Comparison of ENCODE assay signal across 9 cellular contexts in the genomic region with DNA sequence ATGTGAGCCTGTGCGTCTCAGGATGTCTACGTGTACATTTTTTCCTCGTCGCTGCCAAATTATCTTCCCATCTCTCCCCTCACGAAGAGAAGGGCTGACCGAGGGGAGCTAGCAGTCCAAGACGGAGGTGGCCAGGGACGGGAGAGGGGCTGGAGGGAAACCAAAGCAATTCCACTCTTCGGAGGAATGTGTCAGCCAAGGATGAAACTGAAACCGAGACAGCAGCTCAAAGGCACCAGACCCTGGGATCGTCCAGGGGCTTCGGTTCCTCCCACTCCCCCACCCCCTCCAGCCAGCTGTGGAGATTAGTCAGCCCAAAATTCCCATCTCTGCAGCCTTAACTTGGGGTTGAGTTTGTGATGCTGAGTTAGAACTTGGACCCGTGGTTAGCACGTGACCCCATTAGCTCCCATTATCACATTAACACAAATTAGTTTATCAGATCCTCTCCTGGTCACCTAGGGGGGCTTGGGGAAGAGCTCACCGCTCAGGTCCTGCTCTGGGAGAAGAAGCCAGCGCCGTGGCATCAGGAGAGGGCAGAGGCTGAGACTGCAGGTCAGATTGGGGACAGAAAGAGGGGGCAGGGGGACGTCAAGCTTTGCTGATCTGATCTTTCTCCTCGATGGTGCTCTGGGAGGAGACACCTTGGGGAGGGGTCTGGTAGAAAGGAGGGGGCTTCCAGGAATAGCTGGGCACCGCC. TPM values are rescaled to one million over a fixed set of nuclear protein-coding genes. Genes with fewer than 3 reads are reported as not detected.
A peak's percentile ranks its signal among the peaks of the same experiment; 100 is the strongest.
DNase-seq lines count a peak whose midpoint lies in the region; ATAC-seq, FAIRE-seq and TF ChIP-seq lines count a peak whose summit lies in the region.
"Had no signal": no experiment of that assay in that cellular context is flagged by ENCODE, and none has a peak within 500 bp of the region (broad histone marks: within the 10 kb centered on the region; RNA-seq: fewer than 3 reads in every experiment).

No MANE protein-coding gene starts in this region.

- H3K27me3 ChIP-seq in HepG2 (ENCODE audit: control insufficient read depth in 1 of 2, insufficient read depth in 2 of 2, low read length in 2 of 2), result no peaks in the 10 kb centered on the region
- H3K27me3 ChIP-seq in right lobe of liver, result no peaks in the 10 kb centered on the region
- H3K27me3 ChIP-seq in keratinocyte (ENCODE audit: control insufficient read depth, extremely low read depth, insufficient read depth, low read length), result no peaks in the 10 kb centered on the region
- no peaks in the 10 kb centered on the region for H3K27me3 ChIP-seq in uterus
- no peaks in the 10 kb centered on the region for H3K27me3 ChIP-seq in thyroid gland

- dilution Hi-C loops in keratinocyte (cut with MboI; ENCODE audit: extremely low pct_ligation_motif_present, low sequenced_read_pairs), result no loop called here

- H3K4me3 ChIP-seq in HepG2 (replicated peaks in 1 of 3; ENCODE audit: insufficient read depth in 1 of 3, low read depth in 2 of 3, low read length in 3 of 3) (peak overlapping the region; percentile 15 to 54 (median 39); a peak in 5 of 6 replicates), right lobe of liver (no peak overlapping the region), keratinocyte (ENCODE audit: control insufficient read depth in 2 of 3, extremely low read depth in 1 of 3, insufficient read depth in 2 of 3, low read depth in 1 of 3, low read length in 3 of 3) (no peak overlapping the region), uterus (peak overlapping the region in 1 of 2 donors; percentile 12), thyroid gland (replicated peaks in 1 of 3) (no peak overlapping the region)

- H4K20me1 ChIP-seq in HepG2 (ENCODE audit: insufficient read depth, low read length), result no peaks in the 10 kb centered on the region
- no peaks in the 10 kb centered on the region for H4K20me1 ChIP-seq in keratinocyte (ENCODE audit: control insufficient read depth, extremely low read depth, insufficient read depth, low read length)

- peak overlapping the region; percentile 60 for H3K27ac Mint-ChIP-seq in activated CD4-positive, alpha-beta memory T cell treated with anti-CD3 and anti-CD28 coated beads for 36 hours

- no TSS peak for BruUV-seq in HepG2 (replicated peaks; lab: Mats Ljungman, UMichigan)

- TF ChIP-seq POLR2A in HepG2 (IDR thresholded peaks at IDR 0.05; ENCODE audit: insufficient read depth in 1 of 2, low read depth in 2 of 2, low read length in 2 of 2) (no peak), right lobe of liver (IDR thresholded peaks at IDR 0.05) (no peak), uterus (IDR thresholded peaks at IDR 0.05) (no peak), thyroid gland (IDR thresholded peaks at IDR 0.05) (no peak)

- H3K4me3 Mint-ChIP-seq in activated CD4-positive, alpha-beta memory T cell treated with anti-CD3 and anti-CD28 coated beads for 36 hours, result no peak overlapping the region

- H3K36me3 ChIP-seq in HepG2 (replicated peaks in 1 of 2; ENCODE audit: control insufficient read depth in 1 of 2, insufficient read depth in 2 of 2, low read length in 2 of 2) (no peaks in the 10 kb centered on the region), right lobe of liver (no peaks in the 10 kb centered on the region), keratinocyte (ENCODE audit: control insufficient read depth in 2 of 2, extremely low read depth in 1 of 2, insufficient read depth in 2 of 2, low read length in 2 of 2) (no peaks in the 10 kb centered on the region), uterus (no peaks in the 10 kb centered on the region), thyroid gland (no peaks in the 10 kb centered on the region)

- no peak for ATAC-seq in HepG2
- ATAC-seq in right lobe of liver, result no peak

- H2AFZ ChIP-seq in HepG2 (ENCODE audit: low read length) (no peak overlapping the region), keratinocyte (ENCODE audit: control insufficient read depth, low read length) (no peak overlapping the region)

- no peaks in the 10 kb centered on the region for H3K27me3 Mint-ChIP-seq in activated CD4-positive, alpha-beta memory T cell treated with anti-CD3 and anti-CD28 coated beads for 36 hours

- 3% methylated on average over 8 of the region's 20 CpGs for WGBS in HepG2 (ENCODE audit: low lambda C conversion rate)
- 51% methylated on average over 11 of the region's 20 CpGs for WGBS in right lobe of liver (ENCODE audit: insufficient coverage, low coverage, low lambda C conversion rate, missing lambda C conversion rate)
- 50 to 64% methylated on average over 13 to 15 of the region's 20 CpGs for WGBS in thyroid gland, 2 donors

- no peaks in the 10 kb centered on the region for H3K79me2 ChIP-seq in HepG2 (ENCODE audit: insufficient read depth, low read length)
- no peaks in the 10 kb centered on the region for H3K79me2 ChIP-seq in keratinocyte (ENCODE audit: control insufficient read depth, insufficient read depth, low read length)

- intact Hi-C loops in HepG2 (cut with micrococcal nuclease; ENCODE audit: unreplicated experiment), result no loop called here
- intact Hi-C loops in right lobe of liver (cut with DNase I), result no loop called here
- intact Hi-C loops in activated CD4-positive, alpha-beta memory T cell treated with anti-CD3 and anti-CD28 coated beads for 36 hours (cut with micrococcal nuclease), result no loop called here
- intact Hi-C loops in uterus (cut with DNase I; ENCODE audit: low total_unique reads), result no loop called here
- intact Hi-C loops in thyroid gland (cut with DNase I), result no loop called here

- H3K4me2 ChIP-seq in HepG2 (ENCODE audit: low read depth, low read length), result peak overlapping the region; percentile 73
- H3K4me2 ChIP-seq in keratinocyte (ENCODE audit: control insufficient read depth, extremely low read depth, insufficient read depth, low read depth, low read length), result peak overlapping the region; percentile 48

- in situ Hi-C loops in HepG2 (cut with HindIII; ENCODE audit: extremely low pct_ligation_motif_present, low pct_unique_long_range_greater_than_20kb), result loop anchor here (5.0 kb wide), 1 partner anchor 37 kb away; no protein-coding TSS in a partner anchor

- no peak for TF ChIP-seq CTCF in HepG2 (CRISPR knock-in tag; IDR thresholded peaks at IDR 0.05)
- TF ChIP-seq CTCF in right lobe of liver (IDR thresholded peaks at IDR 0.05), result no peak
- no peak for TF ChIP-seq CTCF in keratinocyte (optimal IDR thresholded peaks at IDR 0.05 in 1 of 3, IDR thresholded peaks at IDR 0.05 in 1 of 3, conservative IDR thresholded peaks at IDR 0.05 in 1 of 3; ENCODE audit: extremely low read depth in 1 of 3, insufficient read depth in 2 of 3, low read length in 3 of 3)
- TF ChIP-seq CTCF in uterus (IDR thresholded peaks at IDR 0.05), result no peak
- TF ChIP-seq CTCF in thyroid gland (IDR thresholded peaks at IDR 0.05), result no peak

- TF ChIP-seq RAD21 in HepG2 (CRISPR knock-in tag; IDR thresholded peaks at IDR 0.05), result no peak

- no peak overlapping the region for H3K9ac ChIP-seq in HepG2 (ENCODE audit: insufficient read depth, low read depth, low read length)
- H3K9ac ChIP-seq in keratinocyte (ENCODE audit: control insufficient read depth, extremely low read depth, insufficient read depth, low read length), result peak overlapping the region; percentile 57

- TF ChIP-seq EP300 in HepG2 (IDR thresholded peaks at IDR 0.05; ENCODE audit: low read depth in 2 of 2, low read length in 2 of 2) (no peak), HepG2 (CRISPR knock-in tag; IDR thresholded peaks at IDR 0.05; ENCODE audit: borderline replicate concordance) (no peak)

- H3K9me1 ChIP-seq in keratinocyte (ENCODE audit: control insufficient read depth, extremely low read depth, insufficient read depth, low read length), result no peaks in the 10 kb centered on the region

- POLR2A ChIA-PET in HepG2 (lab: Yijun Ruan, JAX), result interaction anchor here (0.8 to 1.4 kb wide), 3 partner anchors 10 to 46 kb away, joined by 3 to 5 read pairs (median 3); a partner anchor contains a TSS
- POLR2A ChIA-PET in activated CD4-positive, alpha-beta memory T cell treated with anti-CD3 and anti-CD28 coated beads for 36 hours (lab: Charles Lee), result interaction anchor here (0.9 kb wide), 1 partner anchor 34 kb away, joined by 3 read pairs; no protein-coding TSS in a partner anchor

- H3K27ac ChIP-seq in HepG2 (ENCODE audit: extremely low read length, insufficient read depth, low read length) (no peak overlapping the region), right lobe of liver (no peak overlapping the region), keratinocyte (ENCODE audit: control insufficient read depth, insufficient read depth, low read length) (peak overlapping the region; percentile 60), uterus (peak overlapping the region; percentile 79 to 87), thyroid gland (no peak overlapping the region)

- DNase-seq in HepG2 (ENCODE audit: low spot score) (no peak), right lobe of liver (no peak), keratinocyte (ENCODE audit: low read depth, low spot score) (no peak), uterus (peak in 1 of 2 donors; percentile 38), thyroid gland (no peak), AML-193 (lab: John Stamatoyannopoulos, UW) (no peak), NAMALWA (ENCODE audit: low spot score) (no peak)
- no peak for DNase-seq in activated CD4-positive, alpha-beta memory T cell treated with anti-CD3 and anti-CD28 coated beads for 36 hours

- H3K4me1 Mint-ChIP-seq in activated CD4-positive, alpha-beta memory T cell treated with anti-CD3 and anti-CD28 coated beads for 36 hours (ENCODE audit: low read depth), result peaks cover 36% of the 10 kb centered on the region

- H3K9me3 ChIP-seq in HepG2 (ENCODE audit: low read length), result no peaks in the 10 kb centered on the region
- no peaks in the 10 kb centered on the region for H3K9me3 ChIP-seq in right lobe of liver
- no peaks in the 10 kb centered on the region for H3K9me3 ChIP-seq in keratinocyte (ENCODE audit: control insufficient read depth, low read depth, low read length)
- no peaks in the 10 kb centered on the region for H3K9me3 ChIP-seq in uterus
- H3K9me3 ChIP-seq in thyroid gland, result no peaks in the 10 kb centered on the region

- H3K9me3 Mint-ChIP-seq in activated CD4-positive, alpha-beta memory T cell treated with anti-CD3 and anti-CD28 coated beads for 36 hours, result no peaks in the 10 kb centered on the region

- peaks cover 32% of the 10 kb centered on the region for H3K4me1 ChIP-seq in HepG2 (ENCODE audit: insufficient read depth, low read length)
- H3K4me1 ChIP-seq in right lobe of liver, result no peaks in the 10 kb centered on the region
- H3K4me1 ChIP-seq in keratinocyte (ENCODE audit: control insufficient read depth, extremely low read depth, insufficient read depth, low read length), result peaks cover 43% of the 10 kb centered on the region
- H3K4me1 ChIP-seq in uterus, result no peaks in the 10 kb centered on the region
- H3K4me1 ChIP-seq in thyroid gland, result peaks cover 0 to 5% of the 10 kb centered on the region in 2 donors

- FAIRE-seq in HepG2 (lab: Jason Lieb, UNC) (no peak), keratinocyte (lab: Jason Lieb, UNC) (no peak)
- FAIRE-seq: RCC 7860 had no signal

- H3K36me3 Mint-ChIP-seq in activated CD4-positive, alpha-beta memory T cell treated with anti-CD3 and anti-CD28 coated beads for 36 hours, result peaks cover 2% of the 10 kb centered on the region

- CTCF ChIA-PET in HepG2 (lab: Yijun Ruan, JAX; ENCODE audit: low intra/inter-chr PET ratio, low total read pairs), result interaction anchor here (1.6 kb wide), 1 partner anchor 39 kb away, joined by 5 read pairs; no protein-coding TSS in a partner anchor
- CTCF ChIA-PET in activated CD4-positive, alpha-beta memory T cell treated with anti-CD3 and anti-CD28 coated beads for 36 hours (lab: Charles Lee), result interaction anchor here (0.7 to 8.0 kb wide), 9 partner anchors 10 to 73 kb away, joined by 3 to 125 read pairs (median 3); a partner anchor contains a TSS

RNA-seq across cellular contexts. Expression of a gene that starts 8.8 kb away (rescaled TPM):
- total RNA-seq in HepG2 (2016; rRNA removed; fragmentation: Illumina TruSeq; extraction: Trizol) (1.3 and 1.5 TPM in 2 replicates), right lobe of liver (1 to 10 TPM in 5 of 6 experiments, under 1 TPM in 1; 0.80 to 2.8 (median 1.6) TPM), uterus (10 to 100 TPM in 2 of 4 donors, 1 to 10 TPM in 2; 4.6 to 22.3 (median 11.8) TPM), thyroid gland (1 to 10 TPM; 2.6 to 6.3 (median 3.8) TPM)
- 0.35 and 1.0 TPM in 2 replicates for total RNA-seq in HepG2 (2016; cell fraction: cytosol; rRNA removed; fragmentation: Illumina TruSeq; extraction: Trizol; ENCODE audit: low read depth)
- 1.3 and 1.4 TPM in 2 replicates for total RNA-seq in HepG2 (2016; cell fraction: insoluble cytoplasmic fraction; rRNA removed; fragmentation: Illumina TruSeq; extraction: Trizol)
- 1.5 and 2.0 TPM in 2 replicates for total RNA-seq in HepG2 (2016; cell fraction: membrane; rRNA removed; fragmentation: Illumina TruSeq; extraction: Trizol)
- 1.0 and 1.5 TPM in 2 replicates for total RNA-seq in HepG2 (2016; cell fraction: nucleus; rRNA removed; fragmentation: Illumina TruSeq; extraction: Trizol)
- polyA plus RNA-seq in HepG2 (2011; rRNA removed) (2.6 and 3.2 TPM in 2 replicates), keratinocyte (13.7 to 25.6 TPM (median 17.6 TPM) in 3 replicates)
- polyA plus RNA-seq in HepG2 (2011; cell fraction: cytosol; rRNA removed), result 2.6 and 2.7 TPM in 2 replicates
- polyA plus RNA-seq in HepG2 (2011; cell fraction: nucleus; rRNA removed), result 2.5 and 2.8 TPM in 2 replicates
- 3.9 and 4.2 TPM in 2 replicates for polyA plus RNA-seq in HepG2 (2012)
- polyA plus RNA-seq in HepG2 (2016; cell fraction: cytosol; fragmentation: Illumina TruSeq; extraction: Trizol; ENCODE audit: low read depth), result 0.44 and 0.53 TPM in 2 replicates
- 1.6 and 1.9 TPM in 2 replicates for polyA plus RNA-seq in HepG2 (2016; cell fraction: insoluble cytoplasmic fraction; fragmentation: Illumina TruSeq; extraction: Trizol; ENCODE audit: low read depth)
- polyA plus RNA-seq in HepG2 (2016; cell fraction: membrane; fragmentation: Illumina TruSeq; extraction: Trizol; ENCODE audit: low read depth), result 1.7 and 2.0 TPM in 2 replicates
- polyA plus RNA-seq in HepG2 (2016; cell fraction: nucleus; fragmentation: Illumina TruSeq; extraction: Trizol; ENCODE audit: insufficient read depth, low read depth), result 1.9 and 2.0 TPM in 2 replicates
- 10.0 and 60.2 TPM in 2 replicates for polyA minus RNA-seq in HepG2 (2011; rRNA and poly(A)+ RNA removed; ENCODE audit: low replicate concordance)
- polyA minus RNA-seq in HepG2 (2011; cell fraction: cytosol; rRNA and poly(A)+ RNA removed), result 3.6 and 4.7 TPM in 2 replicates
- polyA minus RNA-seq in HepG2 (2011; cell fraction: nucleus; rRNA and poly(A)+ RNA removed), result 1.4 and 1.6 TPM in 2 replicates
- 10 to 100 TPM; 28.0 to 28.2 TPM for total RNA-seq in activated CD4-positive, alpha-beta memory T cell treated with anti-CD3 and anti-CD28 coated beads for 36 hours
- polyA plus RNA-seq in keratinocyte (2011; ENCODE audit: low read depth), result 7.0 TPM
- polyA plus RNA-seq in keratinocyte (2011; cell fraction: cytosol; rRNA removed), result 23.9 and 24.1 TPM in 2 replicates
- 22.7 and 22.9 TPM in 2 replicates for polyA plus RNA-seq in keratinocyte (2011; cell fraction: nucleus; rRNA removed)
- polyA plus RNA-seq in keratinocyte (2012; ENCODE audit: low replicate concordance), result 10.3 and 21.4 TPM in 2 replicates
- 25.5 to 69.4 TPM (median 32.9 TPM) in 3 replicates for polyA minus RNA-seq in keratinocyte
- 24.9 TPM for polyA minus RNA-seq in keratinocyte (2011; cell fraction: cytosol; rRNA and poly(A)+ RNA removed)
- polyA minus RNA-seq in keratinocyte (2011; cell fraction: nucleus; rRNA and poly(A)+ RNA removed), result 15.6 and 23.7 TPM in 2 replicates

RNA-seq across cellular contexts. Expression of a gene that starts 46.5 kb away (rescaled TPM):
- total RNA-seq in HepG2 (2016; rRNA removed; fragmentation: Illumina TruSeq; extraction: Trizol) (46.9 and 69.3 TPM in 2 replicates), right lobe of liver (10 to 100 TPM; 63.4 to 90.0 (median 76.7) TPM), uterus (10 to 100 TPM in 3 of 4 donors, 1 to 10 TPM in 1; 7.7 to 21.2 (median 19.1) TPM), thyroid gland (10 to 100 TPM; 13.3 to 21.1 (median 17.3) TPM)
- total RNA-seq in HepG2 (2016; cell fraction: cytosol; rRNA removed; fragmentation: Illumina TruSeq; extraction: Trizol; ENCODE audit: low read depth), result 12.3 and 17.1 TPM in 2 replicates
- total RNA-seq in HepG2 (2016; cell fraction: insoluble cytoplasmic fraction; rRNA removed; fragmentation: Illumina TruSeq; extraction: Trizol), result 48.7 and 65.5 TPM in 2 replicates
- 23.7 and 29.4 TPM in 2 replicates for total RNA-seq in HepG2 (2016; cell fraction: membrane; rRNA removed; fragmentation: Illumina TruSeq; extraction: Trizol)
- total RNA-seq in HepG2 (2016; cell fraction: nucleus; rRNA removed; fragmentation: Illumina TruSeq; extraction: Trizol), result 47.2 and 56.1 TPM in 2 replicates
- polyA plus RNA-seq in HepG2 (2011; rRNA removed) (35.0 and 42.8 TPM in 2 replicates), keratinocyte (36.1 to 52.5 TPM (median 47.8 TPM) in 3 replicates)
- 37.1 and 44.4 TPM in 2 replicates for polyA plus RNA-seq in HepG2 (2011; cell fraction: cytosol; rRNA removed)
- polyA plus RNA-seq in HepG2 (2011; cell fraction: nucleus; rRNA removed), result 11.8 and 14.9 TPM in 2 replicates
- polyA plus RNA-seq in HepG2 (2012), result 35.1 and 40.3 TPM in 2 replicates
- polyA plus RNA-seq in HepG2 (2016; cell fraction: cytosol; fragmentation: Illumina TruSeq; extraction: Trizol; ENCODE audit: low read depth), result 24.7 and 26.6 TPM in 2 replicates
- polyA plus RNA-seq in HepG2 (2016; cell fraction: insoluble cytoplasmic fraction; fragmentation: Illumina TruSeq; extraction: Trizol; ENCODE audit: low read depth), result 85.8 and 88.7 TPM in 2 replicates
- polyA plus RNA-seq in HepG2 (2016; cell fraction: membrane; fragmentation: Illumina TruSeq; extraction: Trizol; ENCODE audit: low read depth), result 26.3 and 31.8 TPM in 2 replicates
- 67.7 and 76.4 TPM in 2 replicates for polyA plus RNA-seq in HepG2 (2016; cell fraction: nucleus; fragmentation: Illumina TruSeq; extraction: Trizol; ENCODE audit: insufficient read depth, low read depth)
- 13.9 and 27.6 TPM in 2 replicates for polyA minus RNA-seq in HepG2 (2011; rRNA and poly(A)+ RNA removed; ENCODE audit: low replicate concordance)
- polyA minus RNA-seq in HepG2 (2011; cell fraction: cytosol; rRNA and poly(A)+ RNA removed), result 21.3 and 25.6 TPM in 2 replicates
- polyA minus RNA-seq in HepG2 (2011; cell fraction: nucleus; rRNA and poly(A)+ RNA removed), result 11.3 and 13.1 TPM in 2 replicates
- 10 to 100 TPM; 60.9 to 61.2 TPM for total RNA-seq in activated CD4-positive, alpha-beta memory T cell treated with anti-CD3 and anti-CD28 coated beads for 36 hours
- 29.2 TPM for polyA plus RNA-seq in keratinocyte (2011; ENCODE audit: low read depth)
- 31.3 and 31.4 TPM in 2 replicates for polyA plus RNA-seq in keratinocyte (2011; cell fraction: cytosol; rRNA removed)
- 47.4 and 65.8 TPM in 2 replicates for polyA plus RNA-seq in keratinocyte (2011; cell fraction: nucleus; rRNA removed)
- 20.9 and 36.2 TPM in 2 replicates for polyA plus RNA-seq in keratinocyte (2012; ENCODE audit: low replicate concordance)
- polyA minus RNA-seq in keratinocyte, result 10.6 to 34.7 TPM (median 22.2 TPM) in 3 replicates
- 21.9 TPM for polyA minus RNA-seq in keratinocyte (2011; cell fraction: cytosol; rRNA and poly(A)+ RNA removed)
- polyA minus RNA-seq in keratinocyte (2011; cell fraction: nucleus; rRNA and poly(A)+ RNA removed), result 14.1 and 25.9 TPM in 2 replicates

RNA-seq across cellular contexts. Expression of a gene that starts 52.7 kb away (rescaled TPM):
- total RNA-seq in HepG2 (2016; rRNA removed; fragmentation: Illumina TruSeq; extraction: Trizol) (not detected in 2 replicates), right lobe of liver (under 1 TPM in 5 of 6 experiments, not detected in 1; 0.20 to 0.81 (median 0.55) TPM), uterus (1 to 10 TPM in 3 of 4 donors, not detected in 1; 1.5 to 3.0 (median 1.8) TPM), thyroid gland (under 1 TPM in 2 of 4 donors, not detected in 2; 0.81 to 0.93 TPM)
- not detected in 2 replicates for total RNA-seq in HepG2 (2016; cell fraction: cytosol; rRNA removed; fragmentation: Illumina TruSeq; extraction: Trizol; ENCODE audit: low read depth)
- total RNA-seq in HepG2 (2016; cell fraction: insoluble cytoplasmic fraction; rRNA removed; fragmentation: Illumina TruSeq; extraction: Trizol), result not detected in 2 replicates
- total RNA-seq in HepG2 (2016; cell fraction: membrane; rRNA removed; fragmentation: Illumina TruSeq; extraction: Trizol), result not detected in 2 replicates
- total RNA-seq in HepG2 (2016; cell fraction: nucleus; rRNA removed; fragmentation: Illumina TruSeq; extraction: Trizol), result not detected in 2 replicates
- polyA plus RNA-seq in HepG2 (2011; rRNA removed) (0.18 and 0.26 TPM in 2 replicates), keratinocyte (0.09 TPM in 1 of 3 replicates, not detected in the others)
- 0.24 and 0.42 TPM in 2 replicates for polyA plus RNA-seq in HepG2 (2011; cell fraction: cytosol; rRNA removed)
- 0.26 TPM in 1 of 2 replicates, not detected in the other for polyA plus RNA-seq in HepG2 (2011; cell fraction: nucleus; rRNA removed)
- polyA plus RNA-seq in HepG2 (2012), result not detected in 2 replicates
- not detected in 2 replicates for polyA plus RNA-seq in HepG2 (2016; cell fraction: cytosol; fragmentation: Illumina TruSeq; extraction: Trizol; ENCODE audit: low read depth)
- polyA plus RNA-seq in HepG2 (2016; cell fraction: insoluble cytoplasmic fraction; fragmentation: Illumina TruSeq; extraction: Trizol; ENCODE audit: low read depth), result not detected in 2 replicates
- polyA plus RNA-seq in HepG2 (2016; cell fraction: membrane; fragmentation: Illumina TruSeq; extraction: Trizol; ENCODE audit: low read depth), result not detected in 2 replicates
- polyA plus RNA-seq in HepG2 (2016; cell fraction: nucleus; fragmentation: Illumina TruSeq; extraction: Trizol; ENCODE audit: insufficient read depth, low read depth), result not detected in 2 replicates
- not detected in 2 replicates for polyA minus RNA-seq in HepG2 (2011; rRNA and poly(A)+ RNA removed; ENCODE audit: low replicate concordance)
- not detected in 2 replicates for polyA minus RNA-seq in HepG2 (2011; cell fraction: cytosol; rRNA and poly(A)+ RNA removed)
- polyA minus RNA-seq in HepG2 (2011; cell fraction: nucleus; rRNA and poly(A)+ RNA removed), result 0.39 TPM in 1 of 2 replicates, not detected in the other
- 10 to 100 TPM; 29.6 to 30.1 TPM for total RNA-seq in activated CD4-positive, alpha-beta memory T cell treated with anti-CD3 and anti-CD28 coated beads for 36 hours
- polyA plus RNA-seq in keratinocyte (2011; ENCODE audit: low read depth), result not detected
- 0.05 and 0.07 TPM in 2 replicates for polyA plus RNA-seq in keratinocyte (2011; cell fraction: cytosol; rRNA removed)
- 0.19 TPM in 1 of 2 replicates, not detected in the other for polyA plus RNA-seq in keratinocyte (2011; cell fraction: nucleus; rRNA removed)
- 0.34 TPM in 1 of 2 replicates, not detected in the other for polyA plus RNA-seq in keratinocyte (2012; ENCODE audit: low replicate concordance)
- polyA minus RNA-seq in keratinocyte, result not detected in 3 replicates
- not detected for polyA minus RNA-seq in keratinocyte (2011; cell fraction: cytosol; rRNA and poly(A)+ RNA removed)
- polyA minus RNA-seq in keratinocyte (2011; cell fraction: nucleus; rRNA and poly(A)+ RNA removed), result not detected in 2 replicates

Comparison
In these comparisons a context has a peak if more than half of its experiments do, and no peak if none do; other contexts are left out.
1. H3K4me3 ChIP-seq: peak in HepG2 (3 of 3); none in right lobe of liver (0 of 3), keratinocyte (0 of 3) and thyroid gland (0 of 3).
2. H3K27ac ChIP-seq: peak in keratinocyte (single experiment) and uterus (2 of 2); none in HepG2 (single experiment), right lobe of liver (0 of 3) and thyroid gland (0 of 3).
3. RNA of a gene that starts 52.7 kb away (total RNA-seq): 29.6 to 30.1 TPM in activated CD4-positive, alpha-beta memory T cell treated with anti-CD3 and anti-CD28 coated beads for 36 hours; 1.5 to 3.0 TPM in uterus, 0.81 to 0.93 TPM in thyroid gland, 0.20 to 0.81 TPM in right lobe of liver and not detected in HepG2; every median in the first group is over 4 times any median in the second.